In the genomic region with DNA sequence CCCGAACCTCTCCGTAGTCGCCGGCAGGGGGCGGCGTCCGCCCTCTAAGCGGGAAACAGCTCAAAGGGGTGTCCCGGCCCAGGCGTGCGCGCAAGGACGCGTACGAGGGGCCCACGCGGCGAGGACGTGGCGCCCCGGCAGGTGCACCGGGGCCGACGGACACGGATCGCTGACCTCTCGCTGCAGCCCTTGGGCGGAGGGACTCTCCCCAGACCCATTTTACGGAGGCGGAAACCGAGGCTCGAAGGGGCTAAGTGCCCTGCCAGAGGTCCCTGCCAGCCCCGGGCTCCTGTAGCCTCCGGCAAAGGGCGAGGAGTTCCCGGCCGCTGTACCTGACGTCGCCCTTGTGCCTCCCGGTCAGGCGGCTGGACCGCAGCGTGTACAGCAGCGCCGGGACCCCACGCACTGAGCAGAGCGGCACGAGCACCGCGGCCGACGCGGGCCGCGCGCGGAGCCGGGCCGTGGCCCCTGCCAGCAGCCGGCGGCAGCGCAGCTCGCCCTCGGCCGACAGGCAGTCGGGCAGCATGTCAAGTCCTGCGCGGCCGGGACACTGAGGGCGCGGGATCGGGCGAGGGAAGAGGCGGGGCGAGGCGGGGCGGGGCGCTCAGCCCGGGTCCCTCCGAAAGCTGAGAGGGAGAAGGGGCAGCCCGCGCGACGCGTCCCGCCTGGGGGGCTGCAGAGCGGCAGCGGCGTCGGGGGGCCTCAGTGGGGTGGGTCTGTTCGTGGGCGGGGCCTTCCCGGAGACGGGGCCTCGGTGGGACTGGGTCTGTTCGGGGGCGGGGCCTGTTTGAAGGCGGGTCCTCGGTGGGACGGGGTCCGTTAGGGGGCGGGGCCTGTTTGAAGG, we compare ENCODE assay signal across 8 cellular contexts. TPM values are rescaled to one million over a fixed set of nuclear protein-coding genes. Genes with fewer than 3 reads are reported as not detected.
DNase-seq lines count a peak whose midpoint lies in the region; TF ChIP-seq lines count a peak whose summit lies in the region.

A gene with protein sequence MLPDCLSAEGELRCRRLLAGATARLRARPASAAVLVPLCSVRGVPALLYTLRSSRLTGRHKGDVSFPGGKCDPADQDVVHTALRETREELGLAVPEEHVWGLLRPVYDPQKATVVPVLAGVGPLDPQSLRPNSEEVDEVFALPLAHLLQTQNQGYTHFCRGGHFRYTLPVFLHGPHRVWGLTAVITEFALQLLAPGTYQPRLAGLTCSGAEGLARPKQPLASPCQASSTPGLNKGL (minus strand): TSS at position 552 of the 844 bp plus-strand sequence. CDS start 26 bp downstream, at position 526.

- peak within 1 kb of the TSS; percentile 95 for H3K9ac ChIP-seq in MM.1S (ENCODE audit: low read length)

- no peaks in the 10 kb centered on the region for H3K9me2 ChIP-seq in MM.1S (replicated peaks; ENCODE audit: insufficient read depth, low read length)

- H3K4me2 ChIP-seq in MM.1S (ENCODE audit: low read depth, low read length) = peak within 1 kb of the TSS; percentile 100

- H3K79me2 ChIP-seq in MM.1S (ENCODE audit: low read length) = peaks cover 12% of the 10 kb centered on the region

- peak within 1 kb of the TSS; percentile 97 for H2AFZ ChIP-seq in MM.1S (ENCODE audit: low read length)

- intact Hi-C loops in T-helper 2 cell treated with Interferon-gamma antibody and Interleukin-4, amounts not matched to agents 100 ng/mL and 5 ng/mL, for 36 hours (cut with micrococcal nuclease) = loop anchor here (1.0 to 2.0 kb wide), 3 partner anchors 15 to 30 kb away; partner anchors contain the start of gene NDUFV1
- intact Hi-C loops in ascending aorta (cut with DNase I) = loop anchor here (1.0 to 10.0 kb wide), 5 partner anchors 23 to 175 kb away; partner anchors contain the start of genes CDK2AP2, GSTP1 and NDUFV1

- H3K27ac ChIP-seq in MM.1S (ENCODE audit: low read length) = peak within 1 kb of the TSS; percentile 87
- peak within 1 kb of the TSS; percentile 81 to 92 for H3K27ac ChIP-seq in ascending aorta

- H4K20me1 ChIP-seq in MM.1S (ENCODE audit: insufficient read depth, low read length) = no peaks in the 10 kb centered on the region

- TF ChIP-seq CTCF in MM.1S (IDR thresholded peaks at IDR 0.05; ENCODE audit: low read length) (peak; percentile 94), ascending aorta (IDR thresholded peaks at IDR 0.05) (peak; percentile 88 to 92 (median 90))

- in situ Hi-C loops in HAP-1 (cut with MboI; ENCODE audit: low sequenced_read_pairs) = loop anchor here (10.0 kb wide), 1 partner anchor 165 kb away; no protein-coding TSS in a partner anchor

- peaks cover 14% of the 10 kb centered on the region; the same call in 1 of the 2 replicates for H3F3A ChIP-seq in MM.1S (ENCODE audit: insufficient read depth, low read length)

- H3K4me3 ChIP-seq in HAP-1 (peak within 1 kb of the TSS; percentile 72), MM.1S (ENCODE audit: low read length) (peak within 1 kb of the TSS; percentile 91), ascending aorta (peak within 1 kb of the TSS; percentile 65 to 80)

- peak; percentile 46 for TF ChIP-seq POLR2A in GM10847 (IDR thresholded peaks at IDR 0.05; ENCODE audit: extremely low read depth, insufficient read length)

- H3K36me3 ChIP-seq in HAP-1 (replicated peaks) (0 out of 2 replicates have a peak, but pooled peaks cover 5% of the 10 kb centered on the region), MM.1S (replicated peaks; ENCODE audit: insufficient read depth, low read length) (no peaks in the 10 kb centered on the region), ascending aorta (no peaks in the 10 kb centered on the region)

- DNase-seq in HAP-1 (ENCODE audit: low spot score in 2 of 2) (peak; percentile 67 to 99), MM.1S (peak; percentile 93), ascending aorta (ENCODE audit: low spot score in 2 of 2) (peak; percentile 38 to 91), hepatic stellate cell (ENCODE audit: low spot score) (peak; percentile 91), retina (peak; percentile 87), OCI-M2 (lab: John Stamatoyannopoulos, UW; ENCODE audit: unreplicated experiment) (no peak)

- no peaks in the 10 kb centered on the region for H3K9me3 ChIP-seq in HAP-1
- H3K9me3 ChIP-seq in MM.1S (replicated peaks; ENCODE audit: insufficient read depth, low read length) = no peaks in the 10 kb centered on the region
- H3K9me3 ChIP-seq in ascending aorta = no peaks in the 10 kb centered on the region

- no peaks in the 10 kb centered on the region for H3K27me3 ChIP-seq in HAP-1 (ENCODE audit: low read depth)
- no peaks in the 10 kb centered on the region for H3K27me3 ChIP-seq in MM.1S (replicated peaks; ENCODE audit: insufficient read depth, low read length)
- no peaks in the 10 kb centered on the region for H3K27me3 ChIP-seq in ascending aorta

- H3K4me1 ChIP-seq in HAP-1 (peaks cover 14% of the 10 kb centered on the region), MM.1S (ENCODE audit: low read length) (peaks cover 17% of the 10 kb centered on the region), ascending aorta (peaks cover 4 to 6% of the 10 kb centered on the region in 2 donors)

RNA-seq across cellular contexts. Expression of the gene that starts here (rescaled TPM):
- total RNA-seq in T-helper 2 cell treated with Interferon-gamma antibody and Interleukin-4, amounts not matched to agents 100 ng/mL and 5 ng/mL, for 36 hours = 9.8 and 11.5 TPM in 2 replicates
- total RNA-seq in ascending aorta = 23.4 TPM
